In the genomic region with DNA sequence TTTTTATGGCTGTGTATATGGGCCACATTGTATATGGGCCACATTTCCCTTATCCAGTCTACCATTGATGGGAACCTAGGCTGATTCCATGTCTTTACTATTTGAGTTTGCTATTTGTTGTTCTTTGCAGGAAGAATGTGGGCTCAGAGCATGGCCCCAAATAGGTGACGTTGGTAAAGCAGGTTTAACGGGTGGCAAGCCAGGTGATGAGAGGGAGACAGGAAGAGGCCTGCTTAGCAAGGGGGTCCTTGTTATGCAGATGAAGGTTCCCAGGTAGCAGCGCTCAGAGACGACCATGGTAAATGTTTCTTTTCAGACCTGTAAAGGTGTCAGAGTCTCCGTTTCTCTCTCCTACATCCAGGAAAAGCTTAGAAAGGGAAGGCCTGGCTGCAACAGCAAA, we compare ENCODE assay signal across 4 cellular contexts. TPM values are rescaled to one million over a fixed set of nuclear protein-coding genes. Genes with fewer than 3 reads are reported as not detected.
"Had no signal": no experiment of that assay in that cellular context is flagged by ENCODE, and none has a peak within 500 bp of the region (broad histone marks: within the 10 kb centered on the region; RNA-seq: fewer than 3 reads in every experiment).

No MANE protein-coding gene starts in this region.

RNA-seq across cellular contexts. Expression of gene GYG2, which starts 28.8 kb away (rescaled TPM):
- total RNA-seq: natural killer cell treated with Interleukin-12 subunit alpha and Interleukin-12 subunit beta and Interleukin-15 and Interleukin-18, amount 100 ng/mL, for 72 hours had no signal

RNA-seq across cellular contexts. Expression of gene XG, which starts 48.1 kb away (rescaled TPM):
- total RNA-seq: cerebellum; glomerular endothelial cell; natural killer cell treated with Interleukin-12 subunit alpha and Interleukin-12 subunit beta and Interleukin-15 and Interleukin-18, amount 100 ng/mL, for 72 hours; neural crest cell had no signal
